In the genomic region with DNA sequence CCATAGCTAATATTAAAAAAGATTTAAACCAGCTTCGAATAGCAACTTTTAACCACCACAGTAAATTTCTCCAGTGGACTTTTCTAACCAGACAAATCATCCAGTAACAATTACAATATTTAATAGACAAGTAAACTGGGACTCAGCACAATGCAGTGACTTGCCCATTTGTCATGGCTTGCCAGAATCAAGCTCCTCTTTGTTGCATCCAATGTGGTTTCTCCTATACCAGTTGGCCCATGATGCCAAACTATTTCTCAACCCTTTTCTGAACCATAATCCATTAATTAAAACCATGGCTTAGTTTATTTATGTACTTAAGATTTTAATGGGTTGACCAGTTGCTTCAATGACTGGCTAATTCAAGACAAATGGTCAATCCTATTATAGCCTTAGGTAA, we compare ENCODE assay signal across 21 cellular contexts.
A peak's percentile ranks its signal among the peaks of the same experiment; 100 is the strongest.
DNase-seq lines count a peak whose midpoint lies in the region; ATAC-seq and TF ChIP-seq lines count a peak whose summit lies in the region.
"Had no signal": no experiment of that assay in that cellular context is flagged by ENCODE, and none has a peak within 500 bp of the region (broad histone marks: within the 10 kb centered on the region; RNA-seq: fewer than 3 reads in every experiment).

No MANE protein-coding gene starts in this region.

- H3K4me1 Mint-ChIP-seq in activated T-cell treated with anti-CD3 and anti-CD28 coated beads, Interleukin-2, amount 50 U/mL, for 24 hours (ENCODE audit: low read depth): no peaks in the 10 kb centered on the region
- H3K4me1 Mint-ChIP-seq: B cell; CD14-positive monocyte; CD8-positive, alpha-beta memory T cell; H9 had no signal

- no peak overlapping the region for H3K27ac ChIP-seq in PC-3 (ENCODE audit: low read length)
- H3K27ac ChIP-seq: 22Rv1; BLaER1 treated with 17β-estradiol and CSF1 and Interleukin-3, amounts not matched to agents 10 nM and 100 nM; GM23248 had no signal

- H3K9me3 Mint-ChIP-seq in activated T-cell treated with anti-CD3 and anti-CD28 coated beads, Interleukin-2, amount 50 U/mL, for 24 hours: peaks cover 8% of the 10 kb centered on the region
- H3K9me3 Mint-ChIP-seq: CD4-positive, alpha-beta T cell had no signal

- no peak overlapping the region for H2AFZ ChIP-seq in PC-3 (ENCODE audit: low read length)
- H2AFZ ChIP-seq: GM23248 had no signal

- H3F3A ChIP-seq in PC-3 (ENCODE audit: low read length, unreplicated experiment): no peaks in the 10 kb centered on the region

- no peaks in the 10 kb centered on the region for H3K79me2 ChIP-seq in PC-3 (ENCODE audit: low read length)

- peak; percentile 29 for DNase-seq in NCI-H82 (lab: John Stamatoyannopoulos, UW)
- no peak for DNase-seq in NCI-H82 treated with DMSO at 0.1 percent for 48 hours (lab: John Stamatoyannopoulos, UW; ENCODE audit: unreplicated experiment)
- peak; percentile 13 for DNase-seq in PC-3
- no peak for DNase-seq in activated T-cell treated with anti-CD3 and anti-CD28 coated beads, Interleukin-2, amount 50 U/mL, for 24 hours
- DNase-seq: CD4-positive, alpha-beta T cell; CD8-positive, alpha-beta memory T cell; DMS 273 treated with DMSO at 0.1 percent for 48 hours; DMS79; EL; GDM1; GM23248; H9 had no signal

- H3K4me3 ChIP-seq in PC-3 (ENCODE audit: low read length): no peak overlapping the region
- H3K4me3 ChIP-seq: BLaER1 treated with 17β-estradiol and CSF1 and Interleukin-3, amounts not matched to agents 10 nM and 100 nM; GM12878; GM23248 had no signal

- ATAC-seq in PC-3 (no peak), esophagus mucosa (peak; percentile 94), GM18858 (IDR thresholded peaks at IDR 0.05; ENCODE audit: unreplicated experiment) (no peak), GM21515 (IDR thresholded peaks at IDR 0.05; ENCODE audit: unreplicated experiment) (no peak)
- ATAC-seq: GM12878, HCT116 had no signal

- CTCF ChIA-PET in PC-3 (lab: Charles Lee): no interaction called here

- intact Hi-C loops in PC-3 (cut with micrococcal nuclease): no loop called here

- no peaks in the 10 kb centered on the region for H3K27me3 ChIP-seq in PC-3 (ENCODE audit: low read length)
- H3K27me3 ChIP-seq: BLaER1 treated with 17β-estradiol and CSF1 and Interleukin-3, amounts not matched to agents 10 nM and 100 nM had no signal

- H3K27me3 Mint-ChIP-seq in activated T-cell treated with anti-CD3 and anti-CD28 coated beads, Interleukin-2, amount 50 U/mL, for 24 hours: no peaks in the 10 kb centered on the region
- H3K27me3 Mint-ChIP-seq: B cell; CD4-positive, alpha-beta T cell; CD8-positive, alpha-beta memory T cell had no signal

- H3K9me2 ChIP-seq in PC-3 (replicated peaks; ENCODE audit: low read length): no peaks in the 10 kb centered on the region

- no peaks in the 10 kb centered on the region for H3K36me3 ChIP-seq in PC-3 (ENCODE audit: low read depth, low read length)
- H3K36me3 ChIP-seq: BLaER1 treated with 17β-estradiol and CSF1 and Interleukin-3, amounts not matched to agents 10 nM and 100 nM had no signal

- TF ChIP-seq CTCF in PC-3 (conservative IDR thresholded peaks at IDR 0.05; ENCODE audit: low read depth, low read length): no peak

- no peaks in the 10 kb centered on the region for H3K36me3 Mint-ChIP-seq in activated T-cell treated with anti-CD3 and anti-CD28 coated beads, Interleukin-2, amount 50 U/mL, for 24 hours (ENCODE audit: low read depth)
- H3K36me3 Mint-ChIP-seq: CD14-positive monocyte; CD8-positive, alpha-beta memory T cell had no signal

- no TSS peak for BruUV-seq in PC-3 (replicated peaks; lab: Mats Ljungman, UMichigan)

- POLR2A ChIA-PET in PC-3 (lab: Charles Lee; ENCODE audit: unreplicated experiment): no interaction called here

- H3K9ac ChIP-seq in PC-3 (ENCODE audit: low read length): no peak overlapping the region
- H3K9ac ChIP-seq: BLaER1 treated with 17β-estradiol and CSF1 and Interleukin-3, amounts not matched to agents 10 nM and 100 nM; GM23248 had no signal

- no peak overlapping the region for H3K27ac Mint-ChIP-seq in activated T-cell treated with anti-CD3 and anti-CD28 coated beads, Interleukin-2, amount 50 U/mL, for 24 hours
- H3K27ac Mint-ChIP-seq: B cell; CD14-positive monocyte; CD4-positive, alpha-beta T cell; CD8-positive, alpha-beta memory T cell; H9 had no signal

- no peak overlapping the region for H3K4me3 Mint-ChIP-seq in activated T-cell treated with anti-CD3 and anti-CD28 coated beads, Interleukin-2, amount 50 U/mL, for 24 hours
- H3K4me3 Mint-ChIP-seq: B cell; CD14-positive monocyte; CD4-positive, alpha-beta T cell; CD8-positive, alpha-beta memory T cell; H9 had no signal

- H3K4me1 ChIP-seq in PC-3 (ENCODE audit: insufficient read depth, low read length): peaks cover 10% of the 10 kb centered on the region
- H3K4me1 ChIP-seq: BLaER1 treated with 17β-estradiol and CSF1 and Interleukin-3, amounts not matched to agents 10 nM and 100 nM had no signal

- H3K9me3 ChIP-seq in PC-3 (ENCODE audit: low read length): no peaks in the 10 kb centered on the region

- H4K20me1 ChIP-seq in PC-3 (ENCODE audit: low read length): no peaks in the 10 kb centered on the region
- H4K20me1 ChIP-seq: BLaER1 treated with 17β-estradiol and CSF1 and Interleukin-3, amounts not matched to agents 10 nM and 100 nM had no signal

- H3K4me2 ChIP-seq in PC-3 (ENCODE audit: low read length): no peak overlapping the region
- H3K4me2 ChIP-seq: BLaER1 treated with 17β-estradiol and CSF1 and Interleukin-3, amounts not matched to agents 10 nM and 100 nM had no signal

Comparison
In these comparisons a context has a peak if more than half of its experiments do, and no peak if none do; other contexts are left out.
1. DNase-seq: peak in NCI-H82 (single experiment) and PC-3 (single experiment); none in NCI-H82 treated with DMSO at 0.1 percent for 48 hours (single experiment) and activated T-cell treated with anti-CD3 and anti-CD28 coated beads, Interleukin-2, amount 50 U/mL, for 24 hours (single experiment).